In genomic region chr22:35637943-35638342, GRCh38 we compare ENCODE assay signal across 15 cellular contexts. TPM values are rescaled to one million over a fixed set of nuclear protein-coding genes. Genes with fewer than 3 reads are reported as not detected.
A peak's percentile ranks its signal among the peaks of the same experiment; 100 is the strongest.
DNase-seq lines count a peak whose midpoint lies in the region; ATAC-seq and TF ChIP-seq lines count a peak whose summit lies in the region.
"Had no signal": no experiment of that assay in that cellular context is flagged by ENCODE, and none has a peak within 500 bp of the region (broad histone marks: within the 10 kb centered on the region; RNA-seq: fewer than 3 reads in every experiment).

No MANE protein-coding gene starts in this region.

- no peaks in the 10 kb centered on the region for H3K27me3 ChIP-seq in dorsolateral prefrontal cortex
- H3K27me3 ChIP-seq in lower lobe of right lung (ENCODE audit: low read depth) = no peaks in the 10 kb centered on the region

- H3K27ac ChIP-seq in dorsolateral prefrontal cortex = peak overlapping the region in 31 of 59 donors; percentile 0 to 80 (median 46)
- peak overlapping the region; percentile 80 for H3K27ac ChIP-seq in lower lobe of right lung
- H3K27ac ChIP-seq in skin epidermis = peak overlapping the region in 19 of 21 experiments; percentile 39 to 81 (median 63)

- H3K36me3 Mint-ChIP-seq in glutamatergic neuron (ENCODE audit: unreplicated experiment) = peaks cover 5% of the 10 kb centered on the region

- intact Hi-C loops in dorsolateral prefrontal cortex (cut with DNase I) = no loop called here
- intact Hi-C loops in lower lobe of right lung (cut with DNase I) = no loop called here

- peaks cover 14% of the 10 kb centered on the region for H3K4me1 ChIP-seq in lower lobe of right lung

- no peak overlapping the region for H3K4me3 Mint-ChIP-seq in glutamatergic neuron (ENCODE audit: unreplicated experiment)
- H3K4me3 Mint-ChIP-seq: central memory CD8-positive, alpha-beta T cell had no signal

- H3K4me3 ChIP-seq in dorsolateral prefrontal cortex (no peak overlapping the region), lower lobe of right lung (no peak overlapping the region), skin epidermis (no peak overlapping the region)

- DNase-seq in EH (ENCODE audit: low read depth) (peak; percentile 45), dorsolateral prefrontal cortex (no peak), lower lobe of right lung (no peak), NCI-H2196 (lab: John Stamatoyannopoulos, UW; ENCODE audit: unreplicated experiment) (no peak), glutamatergic neuron (no peak)
- DNase-seq: activated CD4-positive, alpha-beta T cell treated with anti-CD3 and anti-CD28 coated beads for 4 hours; activated gamma-delta T cell; AML-193; DMS53; GOT3; NCI-H1436 had no signal

- H3K4me1 Mint-ChIP-seq in glutamatergic neuron (ENCODE audit: low read depth, unreplicated experiment) = no peaks in the 10 kb centered on the region

- H3K9me3 ChIP-seq in lower lobe of right lung = no peaks in the 10 kb centered on the region

- TF ChIP-seq CTCF in dorsolateral prefrontal cortex (IDR thresholded peaks at IDR 0.05 in 54 of 56, conservative IDR thresholded peaks at IDR 0.05 in 2 of 56; ENCODE audit: low read depth in 1 of 56, partially characterized antibody in 56 of 56) (no peak), lower lobe of right lung (IDR thresholded peaks at IDR 0.05) (no peak), glutamatergic neuron (IDR thresholded peaks at IDR 0.05; ENCODE audit: partially characterized antibody, unreplicated experiment) (no peak)

- H3K27ac Mint-ChIP-seq in glutamatergic neuron (ENCODE audit: unreplicated experiment) = no peak overlapping the region

- ATAC-seq in lower lobe of right lung (no peak), HG03457 (IDR thresholded peaks at IDR 0.05; ENCODE audit: unreplicated experiment) (no peak), HG02938 (IDR thresholded peaks at IDR 0.05; ENCODE audit: unreplicated experiment) (no peak)

- H3K27me3 Mint-ChIP-seq in glutamatergic neuron (ENCODE audit: unreplicated experiment) = peaks cover 1% of the 10 kb centered on the region
- H3K27me3 Mint-ChIP-seq: central memory CD8-positive, alpha-beta T cell had no signal

- H3K9me3 Mint-ChIP-seq in glutamatergic neuron (ENCODE audit: unreplicated experiment) = peaks cover 3% of the 10 kb centered on the region
- H3K9me3 Mint-ChIP-seq: central memory CD8-positive, alpha-beta T cell had no signal

- no peaks in the 10 kb centered on the region for H3K36me3 ChIP-seq in lower lobe of right lung

RNA-seq across cellular contexts. Expression of gene APOL6, which starts 10.3 kb away (rescaled TPM):
- total RNA-seq in dorsolateral prefrontal cortex = 10 to 100 TPM in 14 of 120 experiments, 1 to 10 TPM in 106; 2.4 to 20.4 (median 4.9) TPM
- total RNA-seq in lower lobe of right lung = 53.8 TPM
- not detected for total RNA-seq in glutamatergic neuron (ENCODE audit: unreplicated experiment)

RNA-seq across cellular contexts. Expression of gene MB, which starts 20.8 kb away (rescaled TPM):
- total RNA-seq in dorsolateral prefrontal cortex = 1 to 10 TPM in 10 of 120 experiments, under 1 TPM in 19, not detected in 91; 0.40 to 1.4 (median 0.80) TPM
- total RNA-seq in lower lobe of right lung = 0.86 TPM
- not detected for total RNA-seq in glutamatergic neuron (ENCODE audit: unreplicated experiment)
